8 cellular contexts compared by ENCODE assay signal in genomic region chr2:63587814-63588384, GRCh38. TPM values are rescaled to one million over a fixed set of nuclear protein-coding genes. Genes with fewer than 3 reads are reported as not detected.
DNase-seq lines count a peak whose midpoint lies in the region; FAIRE-seq and TF ChIP-seq lines count a peak whose summit lies in the region.

No MANE protein-coding gene starts in this region.

- H3K9ac ChIP-seq in HUES64 (ENCODE audit: low read depth, low read length): peak overlapping the region; percentile 58

- H3K4me3 ChIP-seq in GM08714 (ENCODE audit: low read length): peak overlapping the region; percentile 74
- H3K4me3 ChIP-seq in HUES64 (ENCODE audit: low read length): peak overlapping the region; percentile 92
- peak overlapping the region; percentile 63 for H3K4me3 ChIP-seq in mononuclear cell (ENCODE audit: low read length)

- H3K27ac ChIP-seq in HUES64 (ENCODE audit: low read depth, low read length): peak overlapping the region; percentile 73; the same call in 1 of the 2 replicates
- peak overlapping the region; percentile 91 for H3K27ac ChIP-seq in caudate nucleus (ENCODE audit: low read depth, low read length)

- WGBS in HUES64: 1% methylated on average over 33 of the region's 33 CpGs

- peak in 3 of 61 donors; percentile 75 to 77 (median 75) for DNase-seq in caudate nucleus (lab: John Stamatoyannopoulos, UW)
- DNase-seq in NCI-H2081 treated with DMSO at 0.1 percent for 48 hours (lab: John Stamatoyannopoulos, UW): no peak
- no peak for DNase-seq in D721Med (ENCODE audit: insufficient read length, low spot score)
- no peak for DNase-seq in activated CD4-positive, CD25-positive, alpha-beta regulatory T cell (lab: John Stamatoyannopoulos, UW)
- no peak for DNase-seq in posterior vena cava (ENCODE audit: low spot score)

- no peak for TF ChIP-seq CTCF in D721Med (IDR thresholded peaks at IDR 0.05; ENCODE audit: insufficient read depth, missing control alignments)

- peaks cover 20% of the 10 kb centered on the region for H3K4me1 ChIP-seq in HUES64 (ENCODE audit: insufficient read depth, low read length)
- peaks cover 32% of the 10 kb centered on the region for H3K4me1 ChIP-seq in mononuclear cell (ENCODE audit: insufficient read depth, low read length)

- H3K36me3 ChIP-seq in HUES64 (ENCODE audit: insufficient read depth, low read length): peaks cover 21% of the 10 kb centered on the region

- H3K27me3 ChIP-seq in HUES64 (ENCODE audit: insufficient read depth, low read length) (no peaks in the 10 kb centered on the region), mononuclear cell (ENCODE audit: insufficient read depth, low read length) (no peaks in the 10 kb centered on the region)

- intact Hi-C loops in posterior vena cava (cut with DNase I): no loop called here

- H3K9me3 ChIP-seq in HUES64 (ENCODE audit: insufficient read depth, low read depth, low read length): no peaks in the 10 kb centered on the region
- no peaks in the 10 kb centered on the region for H3K9me3 ChIP-seq in mononuclear cell (ENCODE audit: low read depth, low read length)

- no peak for FAIRE-seq in D721Med (lab: Jason Lieb, UNC)

RNA-seq across cellular contexts. Expression of gene WDPCP, which starts 0.4 kb away (rescaled TPM):
- 4.7 TPM for polyA plus RNA-seq in HUES64 (2013, experiment 1 of 2)
- 5.1 TPM for polyA plus RNA-seq in HUES64 (2013, experiment 2 of 2)
- total RNA-seq in mononuclear cell: 14.5 TPM
- 10 to 100 TPM; 19.5 to 20.0 TPM for total RNA-seq in posterior vena cava

RNA-seq across cellular contexts. Expression of gene MDH1, which starts 0.9 kb away (rescaled TPM):
- 279 TPM for polyA plus RNA-seq in HUES64 (2013, experiment 1 of 2)
- 299 TPM for polyA plus RNA-seq in HUES64 (2013, experiment 2 of 2)
- total RNA-seq in mononuclear cell (90.6 TPM), posterior vena cava (100 to 1,000 TPM; 148 to 158 TPM)
